24 cellular contexts compared by ENCODE assay signal in the genomic region with DNA sequence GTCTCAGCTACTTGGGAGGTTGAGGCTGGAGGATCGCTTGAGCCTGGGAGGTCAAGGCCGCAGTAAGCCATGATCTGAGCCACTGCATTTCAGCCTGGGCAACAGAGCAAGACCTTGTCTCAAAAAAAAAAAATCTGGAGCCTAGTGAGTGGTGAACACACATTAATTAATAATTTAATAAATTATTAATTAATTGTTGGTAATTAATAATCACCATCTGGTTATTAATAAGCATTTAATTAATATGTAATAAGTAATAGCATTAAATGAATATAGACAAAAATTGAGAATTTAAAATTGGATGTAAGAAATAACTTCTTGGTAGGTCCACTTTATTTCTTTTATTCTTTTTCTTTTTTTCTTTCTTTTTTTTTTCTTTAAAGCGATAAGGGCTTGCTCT. TPM values are rescaled to one million over a fixed set of nuclear protein-coding genes. Genes with fewer than 3 reads are reported as not detected.
A peak's percentile ranks its signal among the peaks of the same experiment; 100 is the strongest.
DNase-seq lines count a peak whose midpoint lies in the region; ATAC-seq, FAIRE-seq and TF ChIP-seq lines count a peak whose summit lies in the region.
"Had no signal": no experiment of that assay in that cellular context is flagged by ENCODE, and none has a peak within 500 bp of the region (broad histone marks: within the 10 kb centered on the region; RNA-seq: fewer than 3 reads in every experiment).

No MANE protein-coding gene starts in this region.

- in situ Hi-C loops in K562 (cut with MboI) = no loop called here

- intact Hi-C loops in K562 (cut with micrococcal nuclease) = no loop called here

- H4K20me1 ChIP-seq in K562 (replicated peaks; ENCODE audit: control insufficient read depth, insufficient read depth, low read length) = no peaks in the 10 kb centered on the region
- H4K20me1 ChIP-seq: BLaER1 treated with 17β-estradiol and CSF1 and Interleukin-3, amounts not matched to agents 10 nM and 100 nM had no signal

- TF ChIP-seq POLR2A in A549 (IDR thresholded peaks at IDR 0.05; ENCODE audit: low read length) = no peak
- no peak for TF ChIP-seq POLR2A in K562 (conservative IDR thresholded peaks at IDR 0.05)

- H3K9me1 ChIP-seq in K562 (ENCODE audit: control insufficient read depth, insufficient read depth, low read length) = no peaks in the 10 kb centered on the region

- CTCF ChIA-PET in A549 (lab: Yijun Ruan, JAX) (interaction anchor here (0.5 to 2.4 kb wide), 10 partner anchors 10 to 99 kb away, joined by 3 to 5 read pairs (median 3); a partner anchor contains a TSS), HEK293 (lab: Yijun Ruan, JAX) (interaction anchor here (0.6 to 0.7 kb wide), 3 partner anchors 21 to 58 kb away, joined by 3 to 4 read pairs (median 3); no protein-coding TSS in a partner anchor), K562 (lab: Yijun Ruan, JAX; ENCODE audit: low intra/inter-chr PET ratio) (interaction anchor here (0.7 kb wide), 1 partner anchor 212 kb away, joined by 3 read pairs; no protein-coding TSS in a partner anchor)

- no peak overlapping the region for H3K4me2 ChIP-seq in A549
- no peak overlapping the region for H3K4me2 ChIP-seq in K562 (ENCODE audit: insufficient read depth, low read length)

- POLR2A ChIA-PET in A549 (lab: Yijun Ruan, JAX) = no interaction called here
- POLR2A ChIA-PET in HEK293 (lab: Yijun Ruan, JAX) = no interaction called here
- POLR2A ChIA-PET in K562 (lab: Yijun Ruan, JAX) = interaction anchor here (0.9 to 1.1 kb wide), 2 partner anchors 9 to 67 kb away, joined by 3 read pairs; no protein-coding TSS in a partner anchor

- WGBS in A549 (ENCODE audit: missing lambda C conversion rate) = 85% methylated on average over 3 of the region's 3 CpGs
- WGBS in K562 (ENCODE audit: insufficient coverage, low coverage, missing lambda C conversion rate) = 30% methylated on average over 3 of the region's 3 CpGs

- no peak overlapping the region for H2AFZ ChIP-seq in K562 (ENCODE audit: low read depth, low read length)

- H3K9me3 ChIP-seq in A549 (0 out of 3 replicates have a peak, but pooled peaks cover 3% of the 10 kb centered on the region), HEK293 (ENCODE audit: control insufficient read depth, insufficient read depth, low read depth, low read length) (no peaks in the 10 kb centered on the region; the same call in 1 of the 2 replicates), K562 (replicated peaks; ENCODE audit: control insufficient read depth, insufficient read depth, low read depth, low read length) (no peaks in the 10 kb centered on the region), MG63 (no peaks in the 10 kb centered on the region)
- H3K9me3 ChIP-seq: BE2C, HAP-1 had no signal

- no peak overlapping the region for H3K27ac ChIP-seq in A549
- no peak overlapping the region for H3K27ac ChIP-seq in HEK293 (ENCODE audit: extremely low read depth, low read depth, low read length)
- H3K27ac ChIP-seq in K562 (ENCODE audit: extremely low read depth, low read depth, low read length) = no peak overlapping the region

- TF ChIP-seq EP300 in A549 (IDR thresholded peaks at IDR 0.05) (no peak), K562 (IDR thresholded peaks at IDR 0.05; ENCODE audit: low read length) (no peak)

- TF ChIP-seq RAD21 in A549 (conservative IDR thresholded peaks at IDR 0.05 in 1 of 2, IDR thresholded peaks at IDR 0.05 in 1 of 2) = no peak
- TF ChIP-seq RAD21 in K562 (CRISPR knock-in tag; conservative IDR thresholded peaks at IDR 0.05 in 1 of 2, IDR thresholded peaks at IDR 0.05 in 1 of 2) = no peak

- H3K4me1 ChIP-seq in A549 (peaks cover 3% of the 10 kb centered on the region; the same call in 1 of the 3 replicates), HEK293 (ENCODE audit: control insufficient read depth, insufficient read depth, low read length) (peaks cover 2% of the 10 kb centered on the region; the same call in 1 of the 2 replicates), K562 (replicated peaks in 1 of 2; ENCODE audit: control insufficient read depth in 2 of 2, insufficient read depth in 2 of 2, low read length in 2 of 2) (no peaks in the 10 kb centered on the region)
- H3K4me1 ChIP-seq: BE2C, HAP-1 had no signal

- H3K79me2 ChIP-seq in K562 (ENCODE audit: control insufficient read depth, insufficient read depth, low read length) = no peaks in the 10 kb centered on the region

- H3K27me3 ChIP-seq in K562 (ENCODE audit: control insufficient read depth in 2 of 2, insufficient read depth in 2 of 2, low read length in 2 of 2) = peaks cover 3 to 9% of the 10 kb centered on the region in 2 experiments
- H3K27me3 ChIP-seq in MG63 = no peaks in the 10 kb centered on the region
- H3K27me3 ChIP-seq: BE2C; BLaER1 treated with 17β-estradiol and CSF1 and Interleukin-3, amounts not matched to agents 10 nM and 100 nM had no signal

- ATAC-seq in A549 (no peak), K562 (no peak), HG02610 (IDR thresholded peaks at IDR 0.05; ENCODE audit: unreplicated experiment) (no peak)

- BruUV-seq in K562 (replicated peaks; lab: Mats Ljungman, UMichigan) = no TSS peak

- H3K36me3 ChIP-seq in HEK293 (ENCODE audit: control insufficient read depth in 2 of 2, insufficient read depth in 1 of 2, low read length in 2 of 2) = no peaks in the 10 kb centered on the region; a peak in 1 of 3 replicates
- no peaks in the 10 kb centered on the region for H3K36me3 ChIP-seq in K562 (ENCODE audit: control insufficient read depth, insufficient read depth, low read length)
- H3K36me3 ChIP-seq in MG63 = no peaks in the 10 kb centered on the region
- H3K36me3 ChIP-seq: BE2C; BLaER1 treated with 17β-estradiol and CSF1 and Interleukin-3, amounts not matched to agents 10 nM and 100 nM; HAP-1 had no signal

- no peak overlapping the region for H3K9ac ChIP-seq in K562 (ENCODE audit: insufficient read depth in 1 of 2, low read depth in 2 of 2, low read length in 2 of 2)
- H3K9ac ChIP-seq: BLaER1 treated with 17β-estradiol and CSF1 and Interleukin-3, amounts not matched to agents 10 nM and 100 nM had no signal

- no peak for DNase-seq in A549 (ENCODE audit: low read depth in 1 of 2, low spot score in 1 of 2)
- no peak for DNase-seq in K562 (ENCODE audit: extremely low read depth in 1 of 4, low spot score in 3 of 4)
- no peak for DNase-seq in frontal cortex (ENCODE audit: low spot score in 2 of 2)
- no peak for DNase-seq in MG63
- DNase-seq in anterior cingulate cortex (lab: John Stamatoyannopoulos, UW) = no peak
- no peak for DNase-seq in NCI-H1417 (lab: John Stamatoyannopoulos, UW)
- DNase-seq: ACHN; AML-193; BE2C; CD4-positive, alpha-beta T cell; CD8-positive, alpha-beta memory T cell; DMS 273 treated with DMSO at 0.1 percent for 48 hours; DMS79; EL; GF-D8; GOT3 had no signal

- FAIRE-seq in A549 (lab: Jason Lieb, UNC) (peak; percentile 84), K562 (lab: Jason Lieb, UNC) (no peak), frontal cortex (lab: Jason Lieb, UNC) (peak; percentile 43)
- FAIRE-seq: D721Med, GM12891, GM18507, H54 had no signal

- H3K4me3 ChIP-seq in A549 (no peak overlapping the region), HEK293 (ENCODE audit: low read depth, low read length) (no peak overlapping the region), K562 (no peak overlapping the region), MG63 (no peak overlapping the region)
- H3K4me3 ChIP-seq: BLaER1 treated with 17β-estradiol and CSF1 and Interleukin-3, amounts not matched to agents 10 nM and 100 nM; HAP-1 had no signal

- no peak for TF ChIP-seq CTCF in A549 (IDR thresholded peaks at IDR 0.05)
- no peak for TF ChIP-seq CTCF in HEK293 (tag by site-specific recombination; IDR thresholded peaks at IDR 0.05)
- TF ChIP-seq CTCF in K562 (IDR thresholded peaks at IDR 0.05 in 2 of 3, conservative IDR thresholded peaks at IDR 0.05 in 1 of 3; ENCODE audit: insufficient read depth in 2 of 3, low read depth in 1 of 3, low read length in 3 of 3) = no peak

RNA-seq across cellular contexts. Expression of a gene that starts 31.9 kb away (rescaled TPM):
- polyA plus RNA-seq in A549 (2011; rRNA removed) (3.5 and 4.3 TPM in 2 replicates), A549 (2017; fragmentation: RNase III; extraction: RNeasy Plus Mini Kit Qiagen cat#74134 plus additional on column Dnase treatment) (6.2 to 6.6 TPM (median 6.3 TPM) in 3 replicates), K562 (2011; rRNA removed) (0.15 and 0.20 TPM in 2 replicates), K562 (2014; fragmentation: Illumina TruSeq; extraction: Trizol) (0.15 and 0.21 TPM in 2 replicates), K562 (2014; fragmentation: Nextera tagmentation; extraction: Ambion mirVana) (under 1 TPM in 1 of 2 experiments, not detected in 1; 0.03 TPM), K562 (2014; rRNA removed) (0.15 and 0.26 TPM in 2 replicates)
- polyA plus RNA-seq in A549 (2012; cell fraction: cytosol; rRNA removed) = 4.5 and 6.6 TPM in 2 replicates
- polyA plus RNA-seq in A549 (2012; cell fraction: nucleus; rRNA removed) = 3.8 and 4.5 TPM in 2 replicates
- 5.2 and 5.7 TPM in 2 replicates for polyA minus RNA-seq in A549 (2011; rRNA and poly(A)+ RNA removed)
- 0.35 and 0.44 TPM in 2 replicates for total RNA-seq in K562 (2011; cell fraction: chromatin; rRNA removed; ENCODE audit: low replicate concordance)
- 0.67 and 1.3 TPM in 2 replicates for total RNA-seq in K562 (2011; cell fraction: nucleolus; rRNA removed)
- 0.59 and 0.61 TPM in 2 replicates for total RNA-seq in K562 (2011; cell fraction: nucleoplasm; rRNA removed)
- total RNA-seq in K562 (2014; rRNA removed) (0.57 and 0.59 TPM in 2 replicates), K562 (2014; rRNA removed; fragmentation: Illumina TruSeq; extraction: Trizol) (0.07 and 0.13 TPM in 2 replicates), K562 (2015; rRNA removed; fragmentation: Illumina TruSeq; extraction: Trizol) (0.11 TPM in 1 of 2 replicates, not detected in the other), K562 (2021) (0.49 and 0.53 TPM in 2 replicates), frontal cortex (1.6 TPM)
- 0.19 and 0.73 TPM in 2 replicates for polyA plus RNA-seq in K562 (2011; cell fraction: cytosol; rRNA removed)
- polyA plus RNA-seq in K562 (2011; cell fraction: nucleus; rRNA removed) = 0.17 and 0.23 TPM in 2 replicates
- polyA plus RNA-seq in K562 (2012) = 0.12 and 0.51 TPM in 2 replicates
- polyA minus RNA-seq in K562 (2011; rRNA and poly(A)+ RNA removed) = 0.18 and 0.24 TPM in 2 replicates
- polyA minus RNA-seq in K562 (2011; cell fraction: cytosol; rRNA and poly(A)+ RNA removed) = not detected in 2 replicates
- polyA minus RNA-seq in K562 (2011; cell fraction: nucleus; rRNA and poly(A)+ RNA removed) = 0.40 and 0.67 TPM in 2 replicates
- 4.2 and 4.5 TPM in 2 replicates for total RNA-seq in MG63 (2014; rRNA removed; shearing (Covaris generic); ENCODE audit: low replicate concordance)

RNA-seq across cellular contexts. Expression of a gene that starts 39.2 kb away (rescaled TPM):
- polyA plus RNA-seq in A549 (2011; rRNA removed) = 104 and 138 TPM in 2 replicates
- 25.7 and 27.7 TPM in 2 replicates for polyA plus RNA-seq in A549 (2012; cell fraction: cytosol; rRNA removed)
- polyA plus RNA-seq in A549 (2012; cell fraction: nucleus; rRNA removed) = 11.1 and 12.8 TPM in 2 replicates
- 34.0 to 35.7 TPM (median 34.3 TPM) in 3 replicates for polyA plus RNA-seq in A549 (2017; fragmentation: RNase III; extraction: RNeasy Plus Mini Kit Qiagen cat#74134 plus additional on column Dnase treatment)
- polyA minus RNA-seq in A549 (2011; rRNA and poly(A)+ RNA removed) = 62.1 and 64.8 TPM in 2 replicates
- total RNA-seq in K562 (2011; cell fraction: chromatin; rRNA removed; ENCODE audit: low replicate concordance) = 10.0 and 38.4 TPM in 2 replicates
- 8.7 and 12.4 TPM in 2 replicates for total RNA-seq in K562 (2011; cell fraction: nucleolus; rRNA removed)
- 16.9 and 22.7 TPM in 2 replicates for total RNA-seq in K562 (2011; cell fraction: nucleoplasm; rRNA removed)
- total RNA-seq in K562 (2014; rRNA removed) = 29.7 and 31.2 TPM in 2 replicates
- total RNA-seq in K562 (2014; rRNA removed; fragmentation: Illumina TruSeq; extraction: Trizol) = 34.9 and 42.3 TPM in 2 replicates
- 15.0 and 17.3 TPM in 2 replicates for total RNA-seq in K562 (2015; rRNA removed; fragmentation: Illumina TruSeq; extraction: Trizol)
- total RNA-seq in K562 (2021) = 29.7 and 34.6 TPM in 2 replicates
- 30.9 and 31.2 TPM in 2 replicates for polyA plus RNA-seq in K562 (2011; rRNA removed)
- polyA plus RNA-seq in K562 (2011; cell fraction: cytosol; rRNA removed) = 9.2 and 18.2 TPM in 2 replicates
- polyA plus RNA-seq in K562 (2011; cell fraction: nucleus; rRNA removed) = 11.6 and 23.1 TPM in 2 replicates
- 16.1 and 50.7 TPM in 2 replicates for polyA plus RNA-seq in K562 (2012)
- polyA plus RNA-seq in K562 (2014; fragmentation: Illumina TruSeq; extraction: Trizol) = 28.8 and 30.1 TPM in 2 replicates
- 1 to 10 TPM; 9.5 to 9.8 TPM for polyA plus RNA-seq in K562 (2014; fragmentation: Nextera tagmentation; extraction: Ambion mirVana)
- polyA plus RNA-seq in K562 (2014; rRNA removed) = 30.2 and 33.0 TPM in 2 replicates
- polyA minus RNA-seq in K562 (2011; rRNA and poly(A)+ RNA removed) = 31.5 and 41.1 TPM in 2 replicates
- polyA minus RNA-seq in K562 (2011; cell fraction: cytosol; rRNA and poly(A)+ RNA removed) = 10.6 and 12.5 TPM in 2 replicates
- polyA minus RNA-seq in K562 (2011; cell fraction: nucleus; rRNA and poly(A)+ RNA removed) = 7.7 and 21.0 TPM in 2 replicates
- total RNA-seq in frontal cortex = 54.6 TPM
- total RNA-seq in MG63 (2014; rRNA removed; shearing (Covaris generic); ENCODE audit: low replicate concordance) = 21.2 and 42.1 TPM in 2 replicates
